Comparison of ENCODE assay signal across 16 cellular contexts in the genomic region with DNA sequence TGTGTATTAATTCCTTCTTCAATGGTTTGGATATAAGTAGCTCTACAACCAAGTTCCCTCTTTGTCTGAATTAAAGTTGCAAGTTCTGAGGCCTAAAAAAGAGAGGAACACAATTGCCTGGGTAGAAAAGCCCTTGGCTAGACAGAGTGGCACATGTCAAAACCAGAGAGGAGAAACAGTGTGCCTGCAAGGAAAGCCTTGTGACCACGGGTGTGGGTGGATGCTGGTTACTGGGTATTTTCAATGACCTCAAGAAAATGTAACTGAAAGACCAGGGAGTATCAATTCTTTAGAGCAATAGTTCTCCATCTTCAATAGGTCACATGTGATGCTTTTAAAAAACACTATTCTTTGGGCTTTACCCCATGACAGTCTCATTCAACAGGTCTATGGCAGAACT.
DNase-seq lines count a peak whose midpoint lies in the region; ATAC-seq and TF ChIP-seq lines count a peak whose summit lies in the region.
"Had no signal": no experiment of that assay in that cellular context is flagged by ENCODE, and none has a peak within 500 bp of the region (broad histone marks: within the 10 kb centered on the region; RNA-seq: fewer than 3 reads in every experiment).

No MANE protein-coding gene starts in this region.

- H3K4me3 ChIP-seq in HEK293 (ENCODE audit: low read depth, low read length) = no peak overlapping the region
- H3K4me3 ChIP-seq: breast epithelium, left ventricle myocardium inferior, prostate gland, spleen, tibial artery had no signal

- no peak overlapping the region for H3K27ac ChIP-seq in HEK293 (ENCODE audit: extremely low read depth, low read depth, low read length)
- H3K27ac ChIP-seq: breast epithelium, left ventricle myocardium inferior, prostate gland, spleen, tibial artery had no signal

- peaks cover 58% of the 10 kb centered on the region for H3K4me1 Mint-ChIP-seq in activated T-cell treated with anti-CD3 and anti-CD28 coated beads, Interleukin-2, amount 50 U/mL, for 24 hours (ENCODE audit: low read depth)
- peaks cover 17% of the 10 kb centered on the region for H3K4me1 Mint-ChIP-seq in activated T-cell treated with anti-CD3 and anti-CD28 coated beads, Interleukin-2, amount 50 U/mL, for 4 hours (ENCODE audit: low read depth)
- peaks cover 47% of the 10 kb centered on the region for H3K4me1 Mint-ChIP-seq in activated T-helper 1 cell treated with anti-CD3 and anti-CD28 coated beads, Interleukin-12 subunit alpha, Interleukin-12 subunit beta, Interleukin-2, Interleukin-4 antibody, amounts not matched to agents 30 ng/mL and 10 ng/mL and 1 ng/mL, durations not matched to agents 14 hours and 24 hours and 36 hours (ENCODE audit: low read depth)
- H3K4me1 Mint-ChIP-seq in stimulated activated memory B cell treated with anti-CD40 and anti-IgM and Interleukin-4, amounts not matched to agents 10 μg/mL and 1 μg/mL and 100 μg/mL, for 72 hours = peaks cover 7% of the 10 kb centered on the region

- POLR2A ChIA-PET in HEK293 (lab: Yijun Ruan, JAX) = no interaction called here

- no peaks in the 10 kb centered on the region for H3K27me3 Mint-ChIP-seq in activated T-cell treated with anti-CD3 and anti-CD28 coated beads, Interleukin-2, amount 50 U/mL, for 24 hours
- H3K27me3 Mint-ChIP-seq in activated T-cell treated with anti-CD3 and anti-CD28 coated beads, Interleukin-2, amount 50 U/mL, for 4 hours (ENCODE audit: low read depth) = no peaks in the 10 kb centered on the region
- H3K27me3 Mint-ChIP-seq in activated T-helper 1 cell treated with anti-CD3 and anti-CD28 coated beads, Interleukin-12 subunit alpha, Interleukin-12 subunit beta, Interleukin-2, Interleukin-4 antibody, amounts not matched to agents 30 ng/mL and 10 ng/mL and 1 ng/mL, durations not matched to agents 14 hours and 24 hours and 36 hours (ENCODE audit: insufficient read depth) = no peaks in the 10 kb centered on the region
- H3K27me3 Mint-ChIP-seq in stimulated activated memory B cell treated with anti-CD40 and anti-IgM and Interleukin-4, amounts not matched to agents 10 μg/mL and 1 μg/mL and 100 μg/mL, for 72 hours = peaks cover 7% of the 10 kb centered on the region

- no peaks in the 10 kb centered on the region for H3K9me3 ChIP-seq in HEK293 (ENCODE audit: control insufficient read depth, insufficient read depth, low read depth, low read length)
- H3K9me3 ChIP-seq: breast epithelium, left ventricle myocardium inferior, prostate gland, spleen, tibial artery had no signal

- no peak for DNase-seq in activated T-cell treated with anti-CD3 and anti-CD28 coated beads, Interleukin-2, amount 50 U/mL, for 24 hours
- DNase-seq in activated T-cell treated with anti-CD3 and anti-CD28 coated beads, Interleukin-2, amount 50 U/mL, for 4 hours = no peak
- no peak for DNase-seq in activated T-helper 1 cell treated with anti-CD3 and anti-CD28 coated beads, Interleukin-12 subunit alpha, Interleukin-12 subunit beta, Interleukin-2, Interleukin-4 antibody, amounts not matched to agents 30 ng/mL and 10 ng/mL and 1 ng/mL, durations not matched to agents 14 hours and 24 hours and 36 hours (ENCODE audit: low spot score)
- DNase-seq in AG08395 (ENCODE audit: low spot score) = no peak
- DNase-seq in hepatic stellate cell (ENCODE audit: low spot score) = no peak
- no peak for DNase-seq in SIG-M5 treated with dmso at 0.1 percent for 504 hours (lab: John Stamatoyannopoulos, UW; ENCODE audit: unreplicated experiment)
- DNase-seq: effector memory CD4-positive, alpha-beta T cell; KBM-7; left ventricle myocardium inferior; NCI-H1105; spleen; tibial artery had no signal

- intact Hi-C loops in activated T-helper 1 cell treated with anti-CD3 and anti-CD28 coated beads, Interleukin-12 subunit alpha, Interleukin-12 subunit beta, Interleukin-2, Interleukin-4 antibody, amounts not matched to agents 30 ng/mL and 10 ng/mL and 1 ng/mL, durations not matched to agents 14 hours and 24 hours and 36 hours (cut with micrococcal nuclease) = no loop called here

- H3K9me3 Mint-ChIP-seq in activated T-cell treated with anti-CD3 and anti-CD28 coated beads, Interleukin-2, amount 50 U/mL, for 24 hours = no peaks in the 10 kb centered on the region
- H3K9me3 Mint-ChIP-seq in activated T-cell treated with anti-CD3 and anti-CD28 coated beads, Interleukin-2, amount 50 U/mL, for 4 hours = no peaks in the 10 kb centered on the region
- H3K9me3 Mint-ChIP-seq in activated T-helper 1 cell treated with anti-CD3 and anti-CD28 coated beads, Interleukin-12 subunit alpha, Interleukin-12 subunit beta, Interleukin-2, Interleukin-4 antibody, amounts not matched to agents 30 ng/mL and 10 ng/mL and 1 ng/mL, durations not matched to agents 14 hours and 24 hours and 36 hours = no peaks in the 10 kb centered on the region
- no peaks in the 10 kb centered on the region for H3K9me3 Mint-ChIP-seq in stimulated activated memory B cell treated with anti-CD40 and anti-IgM and Interleukin-4, amounts not matched to agents 10 μg/mL and 1 μg/mL and 100 μg/mL, for 72 hours

- peaks cover 3 to 40% of the 10 kb centered on the region in 2 experiments; a peak in 2 of 3 replicates for H3K36me3 ChIP-seq in HEK293 (ENCODE audit: control insufficient read depth in 2 of 2, insufficient read depth in 1 of 2, low read length in 2 of 2)
- H3K36me3 ChIP-seq: breast epithelium had no signal

- H3K27ac Mint-ChIP-seq in activated T-cell treated with anti-CD3 and anti-CD28 coated beads, Interleukin-2, amount 50 U/mL, for 24 hours = peak overlapping the region; percentile 74
- peak overlapping the region; percentile 80 for H3K27ac Mint-ChIP-seq in activated T-helper 1 cell treated with anti-CD3 and anti-CD28 coated beads, Interleukin-12 subunit alpha, Interleukin-12 subunit beta, Interleukin-2, Interleukin-4 antibody, amounts not matched to agents 30 ng/mL and 10 ng/mL and 1 ng/mL, durations not matched to agents 14 hours and 24 hours and 36 hours
- H3K27ac Mint-ChIP-seq in stimulated activated memory B cell treated with anti-CD40 and anti-IgM and Interleukin-4, amounts not matched to agents 10 μg/mL and 1 μg/mL and 100 μg/mL, for 72 hours = no peak overlapping the region

- ATAC-seq in activated T-cell treated with anti-CD3 and anti-CD28 coated beads, Interleukin-2, amount 50 U/mL, for 4 hours = no peak
- ATAC-seq in stimulated activated memory B cell treated with anti-CD40 and anti-IgM and Interleukin-4, amounts not matched to agents 10 μg/mL and 1 μg/mL and 100 μg/mL, for 72 hours = peak; percentile 80

- CTCF ChIA-PET in HEK293 (lab: Yijun Ruan, JAX) = interaction anchor here (1.7 kb wide), 1 partner anchor 10 kb away, joined by 12 read pairs; no protein-coding TSS in a partner anchor

- no peaks in the 10 kb centered on the region for H3K4me1 ChIP-seq in HEK293 (ENCODE audit: control insufficient read depth, insufficient read depth, low read length)
- H3K4me1 ChIP-seq: breast epithelium, prostate gland had no signal

- H3K36me3 Mint-ChIP-seq in activated T-cell treated with anti-CD3 and anti-CD28 coated beads, Interleukin-2, amount 50 U/mL, for 24 hours (ENCODE audit: low read depth) = peaks cover 73% of the 10 kb centered on the region
- peaks cover 51% of the 10 kb centered on the region for H3K36me3 Mint-ChIP-seq in activated T-cell treated with anti-CD3 and anti-CD28 coated beads, Interleukin-2, amount 50 U/mL, for 4 hours (ENCODE audit: insufficient read depth)
- H3K36me3 Mint-ChIP-seq in activated T-helper 1 cell treated with anti-CD3 and anti-CD28 coated beads, Interleukin-12 subunit alpha, Interleukin-12 subunit beta, Interleukin-2, Interleukin-4 antibody, amounts not matched to agents 30 ng/mL and 10 ng/mL and 1 ng/mL, durations not matched to agents 14 hours and 24 hours and 36 hours (ENCODE audit: low read depth) = peaks cover 24% of the 10 kb centered on the region
- no peaks in the 10 kb centered on the region for H3K36me3 Mint-ChIP-seq in stimulated activated memory B cell treated with anti-CD40 and anti-IgM and Interleukin-4, amounts not matched to agents 10 μg/mL and 1 μg/mL and 100 μg/mL, for 72 hours

- no peak for TF ChIP-seq CTCF in HEK293 (tag by site-specific recombination; IDR thresholded peaks at IDR 0.05)

- H3K4me3 Mint-ChIP-seq in activated T-cell treated with anti-CD3 and anti-CD28 coated beads, Interleukin-2, amount 50 U/mL, for 24 hours = no peak overlapping the region
- H3K4me3 Mint-ChIP-seq in activated T-cell treated with anti-CD3 and anti-CD28 coated beads, Interleukin-2, amount 50 U/mL, for 4 hours = no peak overlapping the region
- peak overlapping the region; percentile 4 for H3K4me3 Mint-ChIP-seq in activated T-helper 1 cell treated with anti-CD3 and anti-CD28 coated beads, Interleukin-12 subunit alpha, Interleukin-12 subunit beta, Interleukin-2, Interleukin-4 antibody, amounts not matched to agents 30 ng/mL and 10 ng/mL and 1 ng/mL, durations not matched to agents 14 hours and 24 hours and 36 hours
- no peak overlapping the region for H3K4me3 Mint-ChIP-seq in stimulated activated memory B cell treated with anti-CD40 and anti-IgM and Interleukin-4, amounts not matched to agents 10 μg/mL and 1 μg/mL and 100 μg/mL, for 72 hours

TF ChIP-seq in HEK293, 187 proteins besides CTCF, POLR2A, EP300 and RAD21:
- 0 out of 2 replicates have a peak, but pooled peaks have one; percentile 33 for TF ChIP-seq SCRT2 (tag by site-specific recombination; IDR thresholded peaks at IDR 0.05)
- TF ChIP-seq, protein P1, sequence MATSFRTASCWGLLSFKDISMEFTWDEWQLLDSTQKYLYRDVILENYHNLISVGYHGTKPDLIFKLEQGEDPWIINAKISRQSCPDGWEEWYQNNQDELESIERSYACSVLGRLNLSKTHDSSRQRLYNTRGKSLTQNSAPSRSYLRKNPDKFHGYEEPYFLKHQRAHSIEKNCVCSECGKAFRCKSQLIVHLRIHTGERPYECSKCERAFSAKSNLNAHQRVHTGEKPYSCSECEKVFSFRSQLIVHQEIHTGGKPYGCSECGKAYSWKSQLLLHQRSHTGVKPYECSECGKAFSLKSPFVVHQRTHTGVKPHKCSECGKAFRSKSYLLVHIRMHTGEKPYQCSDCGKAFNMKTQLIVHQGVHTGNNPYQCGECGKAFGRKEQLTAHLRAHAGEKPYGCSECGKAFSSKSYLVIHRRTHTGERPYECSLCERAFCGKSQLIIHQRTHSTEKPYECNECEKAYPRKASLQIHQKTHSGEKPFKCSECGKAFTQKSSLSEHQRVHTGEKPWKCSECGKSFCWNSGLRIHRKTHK (tag by site-specific recombination; IDR thresholded peaks at IDR 0.05) = no peak
- no peak for TF ChIP-seq ZNF433 (tag by site-specific recombination; IDR thresholded peaks at IDR 0.05; ENCODE audit: low read depth)
- no peak for TF ChIP-seq ZNF302 (tag by site-specific recombination; IDR thresholded peaks at IDR 0.05; ENCODE audit: low read depth)
- TF ChIP-seq ZBTB7A (tag by site-specific recombination; IDR thresholded peaks at IDR 0.05; ENCODE audit: low read depth) = no peak
- TF ChIP-seq SALL2 (tag by site-specific recombination; IDR thresholded peaks at IDR 0.05; ENCODE audit: borderline replicate concordance) = no peak
- TF ChIP-seq GFI1B (tag by site-specific recombination; IDR thresholded peaks at IDR 0.05) = no peak
- no peak for TF ChIP-seq TCF7L2 (IDR thresholded peaks at IDR 0.05; ENCODE audit: borderline replicate concordance, low read depth, low read length)
TF ChIP-seq in HEK293: peak in this region for 1.
